ENCODE assay signal across 8 cellular contexts in the genomic region with DNA sequence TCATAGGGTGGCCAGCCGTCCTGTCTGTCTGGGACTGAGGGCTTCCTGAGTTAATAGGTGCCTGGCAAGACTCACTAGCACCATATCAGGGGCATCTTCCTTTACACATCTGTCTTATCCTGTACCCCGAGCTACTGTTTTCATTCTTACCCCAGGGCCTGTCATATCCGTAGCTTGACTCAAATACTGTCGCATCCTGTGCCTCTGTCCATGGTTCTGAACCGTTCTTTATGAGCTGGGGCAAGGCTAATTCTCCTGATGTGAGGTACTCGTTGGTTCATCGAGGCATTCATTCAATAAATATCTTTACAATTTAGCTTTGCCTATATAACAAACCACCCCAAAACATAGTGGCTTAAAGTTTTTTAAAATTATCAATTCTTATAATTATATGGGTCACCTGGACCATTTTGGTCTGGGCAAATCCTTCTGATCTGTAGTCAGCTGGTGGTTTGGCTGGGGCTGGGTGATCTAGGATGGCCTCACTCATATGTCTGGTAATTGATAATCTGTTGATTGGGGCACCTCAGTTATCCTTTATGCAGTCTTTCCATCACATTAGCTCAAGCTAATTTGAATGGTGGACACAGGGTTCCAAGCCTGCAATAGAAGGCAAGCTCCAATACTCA.
DNase-seq lines count a peak whose midpoint lies in the region; TF ChIP-seq lines count a peak whose summit lies in the region.

No MANE protein-coding gene starts in this region.

- H3K4me1 ChIP-seq in fibroblast of lung (ENCODE audit: control insufficient read depth, extremely low read depth, insufficient read depth, low read length) (no peaks in the 10 kb centered on the region), Peyer's patch (peaks cover 0 to 5% (median 0%) of the 10 kb centered on the region in 4 donors)

- H3K9ac ChIP-seq in fibroblast of lung (ENCODE audit: insufficient read depth, low read length) = no peak overlapping the region

- no peak overlapping the region for H3K4me3 ChIP-seq in fibroblast of lung (replicated peaks in 1 of 4; ENCODE audit: control extremely low read depth in 1 of 4, insufficient read depth in 1 of 4, low read depth in 3 of 4, low read length in 4 of 4)
- H3K4me3 ChIP-seq in Peyer's patch = no peak overlapping the region

- DNase-seq in activated T-cell treated with anti-CD3 and anti-CD28 coated beads for 1 hour (ENCODE audit: low read depth) (peak; percentile 36), fibroblast of lung (ENCODE audit: low read depth in 2 of 2) (peak; percentile 34 to 53), NCI-H510A (lab: John Stamatoyannopoulos, UW) (no peak), NCI-H1105 treated with DMSO at 0.1 percent for 48 hours (lab: John Stamatoyannopoulos, UW) (no peak), Peyer's patch (no peak)
- DNase-seq in activated T-cell treated with anti-CD3 and anti-CD28 coated beads, Interleukin-2, amount 50 U/mL, for 1 hour = no peak
- peak; percentile 71 for DNase-seq in activated CD4-positive, alpha-beta T cell treated with anti-CD3 and anti-CD28 coated beads for 48 hours
- DNase-seq in stimulated activated CD4-positive, alpha-beta T cell treated with anti-CD3 and anti-CD28 coated beads, Interleukin-15, amount 100 ng/mL, for 48 hours (ENCODE audit: low read depth in 2 of 2) = peak; percentile 24 to 47

- TF ChIP-seq CTCF in fibroblast of lung (conservative IDR thresholded peaks at IDR 0.05 in 1 of 2, IDR thresholded peaks at IDR 0.05 in 1 of 2; ENCODE audit: low read depth in 1 of 2, low read length in 2 of 2) (no peak), Peyer's patch (IDR thresholded peaks at IDR 0.05) (no peak)

- no peaks in the 10 kb centered on the region for H3K36me3 ChIP-seq in fibroblast of lung (ENCODE audit: control insufficient read depth, insufficient read depth, low read length)
- no peaks in the 10 kb centered on the region for H3K36me3 ChIP-seq in Peyer's patch

- H2AFZ ChIP-seq in fibroblast of lung (ENCODE audit: low read length) = no peak overlapping the region

- H3K27me3 ChIP-seq in fibroblast of lung (ENCODE audit: control insufficient read depth, insufficient read depth, low read length) = no peaks in the 10 kb centered on the region
- no peaks in the 10 kb centered on the region for H3K27me3 ChIP-seq in Peyer's patch

- H3K9me3 ChIP-seq in fibroblast of lung (ENCODE audit: control insufficient read depth, insufficient read depth, low read depth, low read length) (no peaks in the 10 kb centered on the region), Peyer's patch (no peaks in the 10 kb centered on the region)

- no peak for TF ChIP-seq POLR2A in Peyer's patch (IDR thresholded peaks at IDR 0.05)

- H3K4me2 ChIP-seq in fibroblast of lung (ENCODE audit: extremely low read depth, insufficient read depth, low read length) = no peak overlapping the region

- no peaks in the 10 kb centered on the region for H3K79me2 ChIP-seq in fibroblast of lung (ENCODE audit: control insufficient read depth, insufficient read depth, low read length)

- H3K27ac ChIP-seq in fibroblast of lung (ENCODE audit: insufficient read depth, low read length) = no peak overlapping the region
- no peak overlapping the region for H3K27ac ChIP-seq in Peyer's patch

- H4K20me1 ChIP-seq in fibroblast of lung (ENCODE audit: control insufficient read depth, extremely low read depth, insufficient read depth, low read length) = no peaks in the 10 kb centered on the region

Comparison
In these comparisons a context has a peak if more than half of its experiments do, and no peak if none do; other contexts are left out.
1. DNase-seq: peak in activated T-cell treated with anti-CD3 and anti-CD28 coated beads for 1 hour (single experiment), activated CD4-positive, alpha-beta T cell treated with anti-CD3 and anti-CD28 coated beads for 48 hours (single experiment), fibroblast of lung (2 of 2) and stimulated activated CD4-positive, alpha-beta T cell treated with anti-CD3 and anti-CD28 coated beads, Interleukin-15, amount 100 ng/mL, for 48 hours (2 of 2); none in activated T-cell treated with anti-CD3 and anti-CD28 coated beads, Interleukin-2, amount 50 U/mL, for 1 hour (single experiment), NCI-H510A (single experiment), NCI-H1105 treated with DMSO at 0.1 percent for 48 hours (single experiment) and Peyer's patch (0 of 3).